In genomic region chr1:33298623-33299277, GRCh38 we compare ENCODE assay signal across 8 cellular contexts. TPM values are rescaled to one million over a fixed set of nuclear protein-coding genes. Genes with fewer than 3 reads are reported as not detected.
DNase-seq lines count a peak whose midpoint lies in the region; ATAC-seq, FAIRE-seq and TF ChIP-seq lines count a peak whose summit lies in the region.

No MANE protein-coding gene starts in this region.

- no peaks in the 10 kb centered on the region for H3K79me2 ChIP-seq in endothelial cell of umbilical vein (ENCODE audit: control insufficient read depth, insufficient read depth, low read length)

- no peak overlapping the region for H3K4me2 ChIP-seq in endothelial cell of umbilical vein (ENCODE audit: insufficient read depth, low read length)

- no peaks in the 10 kb centered on the region for H3K27me3 ChIP-seq in endothelial cell of umbilical vein (ENCODE audit: control insufficient read depth in 2 of 2, insufficient read depth in 2 of 2, low read length in 2 of 2)

- TF ChIP-seq CTCF in endothelial cell of umbilical vein (IDR thresholded peaks at IDR 0.05; ENCODE audit: extremely low read depth in 1 of 2, insufficient read depth in 1 of 2, low read depth in 1 of 2, low read length in 2 of 2), result peak; percentile 78 to 94
- TF ChIP-seq CTCF in mucosa of descending colon (IDR thresholded peaks at IDR 0.05), result peak; percentile 89

- intact Hi-C loops in endothelial cell of umbilical vein (cut with micrococcal nuclease) (loop anchor here (1.0 to 5.0 kb wide), 5 partner anchors 41 to 314 kb away; partner anchors contain the start of gene ZNF362), mucosa of descending colon (cut with DNase I, micrococcal nuclease) (loop anchor here (5.0 kb wide), 2 partner anchors 69 to 174 kb away; partner anchors contain the start of gene ZSCAN20 (in 1 of the 2))

- no peaks in the 10 kb centered on the region for H3K27me3 Mint-ChIP-seq in stimulated activated memory B cell treated with anti-CD40 and anti-IgM and Interleukin-4, amounts not matched to agents 10 μg/mL and 1 μg/mL and 100 μg/mL, for 72 hours

- H3K9me1 ChIP-seq in endothelial cell of umbilical vein (replicated peaks; ENCODE audit: control insufficient read depth, extremely low read depth, insufficient read depth, low read length), result no peaks in the 10 kb centered on the region

- peaks cover 8% of the 10 kb centered on the region for H3K4me1 Mint-ChIP-seq in stimulated activated memory B cell treated with anti-CD40 and anti-IgM and Interleukin-4, amounts not matched to agents 10 μg/mL and 1 μg/mL and 100 μg/mL, for 72 hours

- TF ChIP-seq POLR2A in endothelial cell of umbilical vein (IDR thresholded peaks at IDR 0.05; ENCODE audit: low read depth, low read length), result no peak

- H3K9me3 ChIP-seq in endothelial cell of umbilical vein (replicated peaks; ENCODE audit: control insufficient read depth, insufficient read depth, low read length), result no peaks in the 10 kb centered on the region
- H3K9me3 ChIP-seq in mucosa of descending colon, result no peaks in the 10 kb centered on the region

- H3K27ac ChIP-seq in endothelial cell of umbilical vein (ENCODE audit: insufficient read depth, low read depth, low read length), result no peak overlapping the region

- H3K4me1 ChIP-seq in endothelial cell of umbilical vein (ENCODE audit: control insufficient read depth, extremely low read depth, insufficient read depth, low read length) (no peaks in the 10 kb centered on the region), mucosa of descending colon (ENCODE audit: low read depth) (no peaks in the 10 kb centered on the region)

- no TSS peak for BruUV-seq in endothelial cell of umbilical vein (replicated peaks; lab: Mats Ljungman, UMichigan)

- peak; percentile 91 for FAIRE-seq in endothelial cell of umbilical vein (lab: Jason Lieb, UNC)

- DNase-seq in CD1c-positive myeloid dendritic cell (ENCODE audit: extremely low spot score) (peak; percentile 65), HCEC 1CT (peak; percentile 61), NCI-H774 (lab: John Stamatoyannopoulos, UW) (peak; percentile 64), endothelial cell of umbilical vein (ENCODE audit: low read depth, low spot score) (peak; percentile 47), mucosa of descending colon (peak; percentile 66 to 80 (median 80))
- peak; percentile 82 for DNase-seq in activated CD8-positive, alpha-beta memory T cell treated with anti-CD3 and anti-CD28 coated beads for 24 hours

- H3K36me3 ChIP-seq in endothelial cell of umbilical vein (ENCODE audit: control insufficient read depth in 2 of 2, extremely low read depth in 1 of 2, insufficient read depth in 2 of 2, low read length in 2 of 2) (peaks cover 3 to 20% of the 10 kb centered on the region in 2 experiments), mucosa of descending colon (ENCODE audit: low read depth) (no peaks in the 10 kb centered on the region)

- dilution Hi-C loops in endothelial cell of umbilical vein (cut with MboI; ENCODE audit: extremely low pct_ligation_motif_present, low sequenced_read_pairs), result no loop called here

- H3K9ac ChIP-seq in endothelial cell of umbilical vein (replicated peaks; ENCODE audit: extremely low read depth, insufficient read depth, low read length), result no peak overlapping the region

- no peaks in the 10 kb centered on the region for H4K20me1 ChIP-seq in endothelial cell of umbilical vein (replicated peaks; ENCODE audit: control insufficient read depth, extremely low read depth, insufficient read depth, low read length)

- CTCF ChIA-PET in endothelial cell of umbilical vein (lab: Charles Lee), result interaction anchor here (0.8 to 5.8 kb wide), 12 partner anchors 20 to 185 kb away, joined by 3 to 97 read pairs (median 4); partner anchors contain the start of genes TRIM62 and ZSCAN20

- peaks cover 55% of the 10 kb centered on the region for H3K36me3 Mint-ChIP-seq in stimulated activated memory B cell treated with anti-CD40 and anti-IgM and Interleukin-4, amounts not matched to agents 10 μg/mL and 1 μg/mL and 100 μg/mL, for 72 hours

- H3K4me3 ChIP-seq in endothelial cell of umbilical vein (replicated peaks in 1 of 3; ENCODE audit: insufficient read depth in 1 of 3, low read depth in 1 of 3, low read length in 3 of 3) (no peak overlapping the region), mucosa of descending colon (no peak overlapping the region)

- peak; percentile 83 for ATAC-seq in mucosa of descending colon
- ATAC-seq in stimulated activated memory B cell treated with anti-CD40 and anti-IgM and Interleukin-4, amounts not matched to agents 10 μg/mL and 1 μg/mL and 100 μg/mL, for 72 hours, result peak; percentile 57
- ATAC-seq in HG03571 (IDR thresholded peaks at IDR 0.05; ENCODE audit: unreplicated experiment), result no peak

- no peaks in the 10 kb centered on the region for H3K9me3 Mint-ChIP-seq in stimulated activated memory B cell treated with anti-CD40 and anti-IgM and Interleukin-4, amounts not matched to agents 10 μg/mL and 1 μg/mL and 100 μg/mL, for 72 hours

- no peak overlapping the region for H3K27ac Mint-ChIP-seq in stimulated activated memory B cell treated with anti-CD40 and anti-IgM and Interleukin-4, amounts not matched to agents 10 μg/mL and 1 μg/mL and 100 μg/mL, for 72 hours

- H2AFZ ChIP-seq in endothelial cell of umbilical vein (ENCODE audit: low read depth, low read length), result no peak overlapping the region

- no peak overlapping the region for H3K4me3 Mint-ChIP-seq in stimulated activated memory B cell treated with anti-CD40 and anti-IgM and Interleukin-4, amounts not matched to agents 10 μg/mL and 1 μg/mL and 100 μg/mL, for 72 hours

- POLR2A ChIA-PET in endothelial cell of umbilical vein (lab: Charles Lee), result interaction anchor here (0.7 kb wide), 1 partner anchor 34 kb away, joined by 4 read pairs; no protein-coding TSS in a partner anchor

TF ChIP-seq in endothelial cell of umbilical vein, 7 proteins besides CTCF, POLR2A, EP300 and RAD21:
- TF ChIP-seq JUN (IDR thresholded peaks at IDR 0.05; ENCODE audit: borderline replicate concordance, insufficient read depth, insufficient read length, low read depth) (no peak), POLR2AphosphoS5 (IDR thresholded peaks at IDR 0.05; ENCODE audit: insufficient read depth, low read depth, low read length) (no peak), GATA2 (IDR thresholded peaks at IDR 0.05; ENCODE audit: insufficient read depth, insufficient read length, low read depth, low read length) (no peak), EZH2 (IDR thresholded peaks at IDR 0.05; ENCODE audit: borderline replicate concordance, low read depth, low read length, severe bottlenecking) (no peak), MYC (IDR thresholded peaks at IDR 0.05; ENCODE audit: low read depth, low read length) (no peak), MAX (IDR thresholded peaks at IDR 0.05; ENCODE audit: insufficient read depth, insufficient read length) (no peak), FOS (IDR thresholded peaks at IDR 0.05; ENCODE audit: borderline replicate concordance, insufficient read depth, low read length) (no peak)

RNA-seq across cellular contexts. Expression of gene A3GALT2, which starts 22.1 kb away (rescaled TPM):
- total RNA-seq in endothelial cell of umbilical vein, result not detected in 2 replicates
- polyA plus RNA-seq in endothelial cell of umbilical vein, result 0.11 TPM in 1 of 2 replicates, not detected in the other
- not detected in 2 replicates for polyA plus RNA-seq in endothelial cell of umbilical vein (2011; cell fraction: cytosol; rRNA removed)
- polyA plus RNA-seq in endothelial cell of umbilical vein (2011; cell fraction: nucleus; rRNA removed), result not detected in 2 replicates
- not detected in 2 replicates for polyA plus RNA-seq in endothelial cell of umbilical vein (2012)
- polyA minus RNA-seq in endothelial cell of umbilical vein, result not detected in 2 replicates
- polyA minus RNA-seq in endothelial cell of umbilical vein (2011; cell fraction: cytosol; rRNA and poly(A)+ RNA removed), result not detected
- polyA minus RNA-seq in endothelial cell of umbilical vein (2011; cell fraction: nucleus; rRNA and poly(A)+ RNA removed), result 0.43 TPM in 1 of 2 replicates, not detected in the other
- total RNA-seq in mucosa of descending colon, result not detected

RNA-seq across cellular contexts. Expression of gene ZNF362, which starts 42.5 kb away (rescaled TPM):
- total RNA-seq in endothelial cell of umbilical vein (35.3 and 36.9 TPM in 2 replicates), mucosa of descending colon (10 to 100 TPM; 12.1 to 33.3 (median 13.7) TPM)
- polyA plus RNA-seq in endothelial cell of umbilical vein, result 28.4 and 48.0 TPM in 2 replicates
- polyA plus RNA-seq in endothelial cell of umbilical vein (2011; cell fraction: cytosol; rRNA removed), result 13.6 and 17.0 TPM in 2 replicates
- polyA plus RNA-seq in endothelial cell of umbilical vein (2011; cell fraction: nucleus; rRNA removed), result 12.8 and 18.7 TPM in 2 replicates
- polyA plus RNA-seq in endothelial cell of umbilical vein (2012), result 13.8 and 15.2 TPM in 2 replicates
- polyA minus RNA-seq in endothelial cell of umbilical vein, result 17.2 and 19.7 TPM in 2 replicates
- polyA minus RNA-seq in endothelial cell of umbilical vein (2011; cell fraction: cytosol; rRNA and poly(A)+ RNA removed), result 6.8 TPM
- 18.1 and 18.5 TPM in 2 replicates for polyA minus RNA-seq in endothelial cell of umbilical vein (2011; cell fraction: nucleus; rRNA and poly(A)+ RNA removed)
